ENCODE assay signal across 8 cellular contexts in genomic region chr10:100743626-100744135, GRCh38. TPM values are rescaled to one million over a fixed set of nuclear protein-coding genes. Genes with fewer than 3 reads are reported as not detected.
A peak's percentile ranks its signal among the peaks of the same experiment; 100 is the strongest.
DNase-seq lines count a peak whose midpoint lies in the region; ATAC-seq and TF ChIP-seq lines count a peak whose summit lies in the region.

No MANE protein-coding gene starts in this region.

- intact Hi-C loops in ascending aorta (cut with DNase I), result no loop called here

- TF ChIP-seq CTCF in ascending aorta (IDR thresholded peaks at IDR 0.05), result peak in 2 of 3 experiments; percentile 30 to 58

- peaks cover 24% of the 10 kb centered on the region for H3K4me1 ChIP-seq in SJCRH30
- H3K4me1 ChIP-seq in ascending aorta, result peaks cover 23 to 56% of the 10 kb centered on the region in 2 donors
- peaks cover 6% of the 10 kb centered on the region for H3K4me1 ChIP-seq in iPS-15b (ENCODE audit: control insufficient read depth, insufficient read depth, low read length)

- H3K9ac ChIP-seq in iPS-15b (ENCODE audit: low read depth, low read length), result no peak overlapping the region

- H3K27me3 ChIP-seq in SJCRH30 (peaks cover 74% of the 10 kb centered on the region), ascending aorta (peaks cover 79% of the 10 kb centered on the region), iPS-15b (ENCODE audit: control insufficient read depth, insufficient read depth, low read length) (peaks cover 89% of the 10 kb centered on the region)

- H3K9me3 ChIP-seq in SJCRH30 (replicated peaks), result no peaks in the 10 kb centered on the region
- no peaks in the 10 kb centered on the region for H3K9me3 ChIP-seq in ascending aorta
- H3K9me3 ChIP-seq in iPS-15b (ENCODE audit: control insufficient read depth, insufficient read depth, low read length), result no peaks in the 10 kb centered on the region

- ATAC-seq in HG02885 (IDR thresholded peaks at IDR 0.05; ENCODE audit: poor library complexity, unreplicated experiment) (no peak), HG03520 (IDR thresholded peaks at IDR 0.05; ENCODE audit: unreplicated experiment) (no peak)

- H3K36me3 ChIP-seq in SJCRH30, result no peaks in the 10 kb centered on the region
- no peaks in the 10 kb centered on the region for H3K36me3 ChIP-seq in ascending aorta
- no peaks in the 10 kb centered on the region for H3K36me3 ChIP-seq in iPS-15b (ENCODE audit: control insufficient read depth, insufficient read depth, low read length)

- no peak overlapping the region for H3K27ac ChIP-seq in SJCRH30
- H3K27ac ChIP-seq in ascending aorta, result no peak overlapping the region

- H3K4me3 ChIP-seq in SJCRH30, result no peak overlapping the region
- H3K4me3 ChIP-seq in ascending aorta, result peak overlapping the region; percentile 13 to 60
- H3K4me3 ChIP-seq in iPS-15b (ENCODE audit: low read depth, low read length), result peak overlapping the region; percentile 26

- peak; percentile 83 for DNase-seq in ELF-1 (ENCODE audit: low read depth, low spot score)
- peak in 46 of 76 experiments; percentile 6 to 52 (median 22) for DNase-seq in HUDEP-2 (lab: John Stamatoyannopoulos, UW; ENCODE audit: unreplicated experiment in 76 of 76)
- peak; percentile 67 to 92 for DNase-seq in SJCRH30
- no peak for DNase-seq in ascending aorta (ENCODE audit: low spot score in 2 of 2)
- peak; percentile 45 to 55 for DNase-seq in stimulated activated CD4-positive, alpha-beta T cell treated with anti-CD3 and anti-CD28 coated beads, Interleukin-2, amount 100 ng/mL, for 48 hours

RNA-seq across cellular contexts. Expression of gene PAX2, which starts 1.7 kb away (rescaled TPM):
- total RNA-seq in SJCRH30 (2014; rRNA removed; shearing (Covaris generic)), result 2.1 and 2.4 TPM in 2 replicates
- not detected for total RNA-seq in ascending aorta

Comparison
In these comparisons a context has a peak if more than half of its experiments do, and no peak if none do; other contexts are left out.
1. DNase-seq: peak in ELF-1 (single experiment), HUDEP-2 (46 of 76), SJCRH30 (2 of 2) and stimulated activated CD4-positive, alpha-beta T cell treated with anti-CD3 and anti-CD28 coated beads, Interleukin-2, amount 100 ng/mL, for 48 hours (2 of 2); none in ascending aorta (0 of 2).